Comparison of ENCODE assay signal across 7 cellular contexts in genomic region chr3:5741017-5741416, GRCh38.
"Had no signal": no experiment of that assay in that cellular context is flagged by ENCODE, and none has a peak within 500 bp of the region (broad histone marks: within the 10 kb centered on the region; RNA-seq: fewer than 3 reads in every experiment).

No MANE protein-coding gene starts in this region.

- FAIRE-seq: HepG2, HTR-8/SVneo had no signal

- H3K4me2 ChIP-seq: KMS-11 had no signal

- DNase-seq: IMR-90, KBM-7, KG1 had no signal

- H3K27ac ChIP-seq: HL-60, KMS-11 had no signal

- H3K9ac ChIP-seq: KMS-11 had no signal

- ATAC-seq: HepG2 had no signal
